In genomic region chr13:45121421-45121820, GRCh38 we compare ENCODE assay signal across 9 cellular contexts. TPM values are rescaled to one million over a fixed set of nuclear protein-coding genes. Genes with fewer than 3 reads are reported as not detected.
A peak's percentile ranks its signal among the peaks of the same experiment; 100 is the strongest.
DNase-seq lines count a peak whose midpoint lies in the region; ATAC-seq and TF ChIP-seq lines count a peak whose summit lies in the region.
"Had no signal": no experiment of that assay in that cellular context is flagged by ENCODE, and none has a peak within 500 bp of the region (broad histone marks: within the 10 kb centered on the region; RNA-seq: fewer than 3 reads in every experiment).

No MANE protein-coding gene starts in this region.

- H3K27ac ChIP-seq in MM.1S (ENCODE audit: low read length): peak overlapping the region; percentile 72; the same call in 1 of the 2 replicates
- H3K27ac ChIP-seq in effector memory CD4-positive, alpha-beta T cell (ENCODE audit: insufficient read depth, low read length, poor library complexity, severe bottlenecking): no peak overlapping the region
- H3K27ac ChIP-seq in osteoblast (ENCODE audit: low read depth, low read length): peak overlapping the region; percentile 91

- H3K27me3 ChIP-seq in MM.1S (replicated peaks; ENCODE audit: insufficient read depth, low read length) (no peaks in the 10 kb centered on the region), osteoblast (ENCODE audit: insufficient read depth, low read length) (no peaks in the 10 kb centered on the region)
- no peaks in the 10 kb centered on the region for H3K27me3 ChIP-seq in effector memory CD4-positive, alpha-beta T cell (replicated peaks; ENCODE audit: control insufficient read depth, insufficient read depth, low read length, poor library complexity, severe bottlenecking)

- H3K4me1 Mint-ChIP-seq in stimulated activated naive CD8-positive, alpha-beta T cell treated with anti-CD3 and anti-CD28 coated beads, Interleukin-15, amount 100 ng/mL, for 72 hours: peaks cover 24% of the 10 kb centered on the region

- H3K79me2 ChIP-seq in MM.1S (ENCODE audit: low read length): peaks cover 52% of the 10 kb centered on the region
- peaks cover 60% of the 10 kb centered on the region for H3K79me2 ChIP-seq in osteoblast (ENCODE audit: insufficient read depth, low read length)

- H3K9me3 ChIP-seq in MM.1S (replicated peaks; ENCODE audit: insufficient read depth, low read length) (no peaks in the 10 kb centered on the region), osteoblast (ENCODE audit: low read depth, low read length) (no peaks in the 10 kb centered on the region)
- H3K9me3 ChIP-seq in effector memory CD4-positive, alpha-beta T cell (ENCODE audit: control insufficient read depth, low read length): no peaks in the 10 kb centered on the region

- H3F3A ChIP-seq in MM.1S (ENCODE audit: insufficient read depth, low read length): peaks cover 4% of the 10 kb centered on the region; the same call in 1 of the 2 replicates

- H3K4me3 Mint-ChIP-seq in stimulated activated naive CD8-positive, alpha-beta T cell treated with anti-CD3 and anti-CD28 coated beads, Interleukin-15, amount 100 ng/mL, for 72 hours: no peak overlapping the region

- peak; percentile 13; the same call in 1 of the 2 replicates for TF ChIP-seq CTCF in MM.1S (IDR thresholded peaks at IDR 0.05; ENCODE audit: low read length)
- peak; percentile 36 for TF ChIP-seq CTCF in osteoblast (IDR thresholded peaks at IDR 0.05; ENCODE audit: extremely low read depth, low read depth, low read length)

- H3K9me3 Mint-ChIP-seq in stimulated activated naive CD8-positive, alpha-beta T cell treated with anti-CD3 and anti-CD28 coated beads, Interleukin-15, amount 100 ng/mL, for 72 hours: no peaks in the 10 kb centered on the region

- ATAC-seq in stimulated activated naive CD8-positive, alpha-beta T cell treated with anti-CD3 and anti-CD28 coated beads, Interleukin-15, amount 100 ng/mL, for 72 hours: no peak
- ATAC-seq in GM19455 (IDR thresholded peaks at IDR 0.05; ENCODE audit: unreplicated experiment): no peak

- H3K36me3 ChIP-seq in MM.1S (replicated peaks; ENCODE audit: insufficient read depth, low read length) (no peaks in the 10 kb centered on the region), osteoblast (ENCODE audit: insufficient read depth, low read length) (peaks cover 4% of the 10 kb centered on the region)
- H3K36me3 ChIP-seq in effector memory CD4-positive, alpha-beta T cell (ENCODE audit: control insufficient read depth, insufficient read depth, low read length): no peaks in the 10 kb centered on the region

- H3K27ac Mint-ChIP-seq in stimulated activated naive CD8-positive, alpha-beta T cell treated with anti-CD3 and anti-CD28 coated beads, Interleukin-15, amount 100 ng/mL, for 72 hours: no peak overlapping the region

- no peaks in the 10 kb centered on the region for H3K4me1 ChIP-seq in MM.1S (ENCODE audit: low read length)
- H3K4me1 ChIP-seq in effector memory CD4-positive, alpha-beta T cell (ENCODE audit: control insufficient read depth, insufficient read depth, low read length, poor library complexity, severe bottlenecking): peaks cover 7% of the 10 kb centered on the region
- peaks cover 15% of the 10 kb centered on the region for H3K4me1 ChIP-seq in osteoblast (ENCODE audit: insufficient read depth, low read length)

- H4K20me1 ChIP-seq in MM.1S (ENCODE audit: insufficient read depth, low read length): no peaks in the 10 kb centered on the region
- peaks cover 6% of the 10 kb centered on the region for H4K20me1 ChIP-seq in osteoblast (ENCODE audit: insufficient read depth, low read length)

- peak overlapping the region; percentile 86; the same call in 1 of the 2 replicates for H3K9ac ChIP-seq in MM.1S (ENCODE audit: low read length)

- DNase-seq in DMS114 treated with DMSO at 0.1 percent for 48 hours (lab: John Stamatoyannopoulos, UW; ENCODE audit: unreplicated experiment) (peak; percentile 2), MM.1S (peak; percentile 9), osteoblast (ENCODE audit: insufficient read length, low spot score, missing footprints) (peak; percentile 41), islet precursor cell (no peak), MV-4-11 (lab: John Stamatoyannopoulos, UW) (no peak)
- DNase-seq in effector memory CD4-positive, alpha-beta T cell: no peak
- DNase-seq in stimulated activated naive CD8-positive, alpha-beta T cell treated with anti-CD3 and anti-CD28 coated beads, Interleukin-15, amount 100 ng/mL, for 72 hours: no peak
- DNase-seq: cortex of kidney had no signal

- H3K27me3 Mint-ChIP-seq in stimulated activated naive CD8-positive, alpha-beta T cell treated with anti-CD3 and anti-CD28 coated beads, Interleukin-15, amount 100 ng/mL, for 72 hours: no peaks in the 10 kb centered on the region

- no peak overlapping the region for H2AFZ ChIP-seq in MM.1S (ENCODE audit: low read length)
- peak overlapping the region; percentile 96 for H2AFZ ChIP-seq in osteoblast (ENCODE audit: low read length)

- H3K4me2 ChIP-seq in MM.1S (ENCODE audit: low read depth, low read length) (peak overlapping the region; percentile 85), osteoblast (ENCODE audit: insufficient read depth, low read length) (peak overlapping the region; percentile 87)

- H3K4me3 ChIP-seq in MM.1S (ENCODE audit: low read length) (peak overlapping the region; percentile 87), osteoblast (ENCODE audit: insufficient read depth, low read length) (peak overlapping the region; percentile 89)
- H3K4me3 ChIP-seq in effector memory CD4-positive, alpha-beta T cell (ENCODE audit: insufficient read depth, low read depth, low read length, poor library complexity, severe bottlenecking): peak overlapping the region; percentile 98

- no peaks in the 10 kb centered on the region for H3K9me2 ChIP-seq in MM.1S (replicated peaks; ENCODE audit: insufficient read depth, low read length)

RNA-seq across cellular contexts. Expression of gene GTF2F2, which starts 1.1 kb away (rescaled TPM):
- 19.9 and 23.6 TPM in 2 replicates for total RNA-seq in osteoblast

Comparison
In these comparisons a context has a peak if more than half of its experiments do, and no peak if none do; other contexts are left out.
1. DNase-seq: peak in DMS114 treated with DMSO at 0.1 percent for 48 hours (single experiment), MM.1S (single experiment) and osteoblast (single experiment); none in effector memory CD4-positive, alpha-beta T cell (0 of 3), stimulated activated naive CD8-positive, alpha-beta T cell treated with anti-CD3 and anti-CD28 coated beads, Interleukin-15, amount 100 ng/mL, for 72 hours (0 of 2), islet precursor cell (single experiment) and MV-4-11 (single experiment).
2. Peak in every context shown above with its lines, with median percentiles within 50 percentile points of each other: H3K4me3 ChIP-seq.